In genomic region chr5:174531782-174532191, GRCh38 we compare ENCODE assay signal across 10 cellular contexts.
DNase-seq lines count a peak whose midpoint lies in the region; ATAC-seq, FAIRE-seq and TF ChIP-seq lines count a peak whose summit lies in the region.
"Had no signal": no experiment of that assay in that cellular context is flagged by ENCODE, and none has a peak within 500 bp of the region (broad histone marks: within the 10 kb centered on the region; RNA-seq: fewer than 3 reads in every experiment).

No MANE protein-coding gene starts in this region.

- peak overlapping the region; percentile 34 for H2BK120ac ChIP-seq in H1 (replicated peaks; ENCODE audit: low read depth, low read length)

- no peak overlapping the region for H3K4ac ChIP-seq in H1 (replicated peaks; ENCODE audit: insufficient read length, low read depth, low read length)

- no peak for FAIRE-seq in H1 (lab: Jason Lieb, UNC)

- peak overlapping the region; percentile 71 for H2BK12ac ChIP-seq in H1 (ENCODE audit: low read depth, low read length)

- H3K4me3 ChIP-seq in H1 (ENCODE audit: extremely low read depth in 1 of 4, insufficient read depth in 2 of 4, low read depth in 3 of 4, low read length in 4 of 4), result no peak overlapping the region
- H3K4me3 ChIP-seq: sigmoid colon, transverse colon had no signal

- no peak overlapping the region for H3K27ac ChIP-seq in H1 (ENCODE audit: low read depth, low read length)
- H3K27ac ChIP-seq: sigmoid colon, transverse colon had no signal

- H4K5ac ChIP-seq in H1 (ENCODE audit: insufficient read length, low read depth, low read length), result no peak overlapping the region

- peak overlapping the region; percentile 45 for H4K91ac ChIP-seq in H1 (replicated peaks; ENCODE audit: insufficient read length, low read length)

- H3K36me3 ChIP-seq in H1 (ENCODE audit: control insufficient read depth in 2 of 4, insufficient read depth in 4 of 4, low read length in 3 of 4), result no peaks in the 10 kb centered on the region
- H3K36me3 ChIP-seq: sigmoid colon, transverse colon had no signal

- peaks cover 0 to 7% (median 4%) of the 10 kb centered on the region in 4 experiments; a peak in 4 of 7 replicates for H3K27me3 ChIP-seq in H1 (replicated peaks in 1 of 4; ENCODE audit: control insufficient read depth in 3 of 4, extremely low read depth in 1 of 4, insufficient read depth in 3 of 4, low read length in 3 of 4)
- H3K27me3 ChIP-seq: transverse colon had no signal

- peak overlapping the region; percentile 87; the same call in 1 of the 2 replicates for H2BK20ac ChIP-seq in H1 (ENCODE audit: low read length)

- peak overlapping the region; percentile 47; the same call in 1 of the 2 replicates for H2BK5ac ChIP-seq in H1 (ENCODE audit: low read depth, low read length)

- peak overlapping the region in 1 of 2 experiments; percentile 4; a peak in 2 of 4 replicates for H3K4me2 ChIP-seq in H1 (ENCODE audit: insufficient read depth in 1 of 2, low read depth in 2 of 2, low read length in 2 of 2)

- H4K8ac ChIP-seq in H1 (ENCODE audit: extremely low read depth, insufficient read depth, low read length), result no peak overlapping the region

- DNase-seq in ELF-1 (ENCODE audit: low read depth, low spot score) (peak; percentile 54), NCI-H2227 (lab: John Stamatoyannopoulos, UW; ENCODE audit: unreplicated experiment) (peak; percentile 70), H1 (ENCODE audit: low read depth in 1 of 2, low spot score in 2 of 2) (no peak), retina (peak; percentile 81), cerebellar nuclear complex (lab: John Stamatoyannopoulos, UW) (no peak), middle frontal gyrus (ENCODE audit: extremely low spot score, low spot score) (no peak)
- DNase-seq: activated CD4-positive, alpha-beta T cell treated with anti-CD3 and anti-CD28 coated beads, Interleukin-2, amount 50 U/mL, for 4 hours had no signal

- no peak overlapping the region for H3K14ac ChIP-seq in H1 (ENCODE audit: insufficient read length)

- H3K4me1 ChIP-seq in H1 (replicated peaks in 1 of 4; ENCODE audit: control insufficient read depth in 3 of 4, insufficient read depth in 4 of 4, low read length in 3 of 4), result peaks cover 7 to 12% (median 9%) of the 10 kb centered on the region in 4 experiments; a peak in 4 of 7 replicates

- H2AK5ac ChIP-seq in H1 (ENCODE audit: low read depth, low read length), result peak overlapping the region; percentile 43

- H3K9me3 ChIP-seq in H1 (ENCODE audit: insufficient read depth in 2 of 2, low read depth in 1 of 2, low read length in 1 of 2), result no peaks in the 10 kb centered on the region
- H3K9me3 ChIP-seq: sigmoid colon, transverse colon had no signal

- peak overlapping the region; percentile 78 for H3K18ac ChIP-seq in H1 (ENCODE audit: extremely low read depth, low read length)

- 0 out of 2 replicates have a peak overlapping the region, but pooled peaks have one; percentile 73 for H2BK15ac ChIP-seq in H1 (ENCODE audit: low read length)

- no peak overlapping the region for H2AFZ ChIP-seq in H1 (ENCODE audit: low read length)

- WGBS in H1 (ENCODE audit: extremely low coverage in 1 of 2, insufficient coverage in 1 of 2, insufficient read length in 1 of 2, insufficient replicate concordance in 2 of 2, low coverage in 1 of 2, low lambda C conversion rate in 2 of 2, missing lambda C conversion rate in 1 of 2), 2 experiments, result 84% methylated on average over 7 of the region's 7 CpGs; no CpG with 5 or more reads in 1 of the 2 experiments

- no peak for TF ChIP-seq RAD21 in H1 (IDR thresholded peaks at IDR 0.05 in 1 of 2, conservative IDR thresholded peaks at IDR 0.05 in 1 of 2; ENCODE audit: low read depth in 2 of 2, low read length in 2 of 2)

- H3K79me1 ChIP-seq in H1 (ENCODE audit: low read depth, low read length), result no peaks in the 10 kb centered on the region

- no peak overlapping the region for H3K56ac ChIP-seq in H1 (replicated peaks; ENCODE audit: insufficient read length, low read depth, low read length)

- no peak for TF ChIP-seq EP300 in H1 (IDR thresholded peaks at IDR 0.05; ENCODE audit: borderline replicate concordance in 1 of 2, low read depth in 2 of 2, low read length in 2 of 2)

- no peak for TF ChIP-seq CTCF in H1 (IDR thresholded peaks at IDR 0.05; ENCODE audit: control extremely low read depth in 1 of 3, insufficient read depth in 1 of 3, low read depth in 1 of 3, low read length in 3 of 3)

- H3K9ac ChIP-seq in H1 (replicated peaks in 1 of 4; ENCODE audit: extremely low read depth in 1 of 4, low read depth in 3 of 4, low read length in 3 of 4), result no peak overlapping the region

- CTCF ChIA-PET in H1 (lab: Charles Lee; ENCODE audit: partially characterized antibody), result interaction anchor here (1.3 to 1.7 kb wide), 2 partner anchors 8 to 113 kb away, joined by 4 to 9 read pairs; no protein-coding TSS in a partner anchor

- no peak for ATAC-seq in GM19455 (IDR thresholded peaks at IDR 0.05; ENCODE audit: unreplicated experiment)

- H4K20me1 ChIP-seq in H1 (replicated peaks in 1 of 2; ENCODE audit: control insufficient read depth in 1 of 2, insufficient read depth in 2 of 2, low read length in 2 of 2), result no peaks in the 10 kb centered on the region

- no peaks in the 10 kb centered on the region for H3K79me2 ChIP-seq in H1 (ENCODE audit: control insufficient read depth in 1 of 2, insufficient read depth in 2 of 2, low read length in 2 of 2)

- no peaks in the 10 kb centered on the region; the same call in 1 of the 2 replicates for H3K23me2 ChIP-seq in H1 (ENCODE audit: low read depth, low read length)

- no peak for TF ChIP-seq POLR2A in H1 (IDR thresholded peaks at IDR 0.05; ENCODE audit: control extremely low read depth in 1 of 2, low read depth in 2 of 2, low read length in 2 of 2)

- H3K23ac ChIP-seq in H1 (ENCODE audit: insufficient read length), result no peak overlapping the region

- POLR2A ChIA-PET in H1 (lab: Charles Lee; ENCODE audit: partially characterized antibody), result no interaction called here

TF ChIP-seq in H1, 55 proteins besides CTCF, POLR2A, EP300 and RAD21:
- TF ChIP-seq BRCA1 (IDR thresholded peaks at IDR 0.05; ENCODE audit: low read depth, low read length) (no peak), SUZ12 (IDR thresholded peaks at IDR 0.05; ENCODE audit: low read length) (no peak), RNF2 (IDR thresholded peaks at IDR 0.05; ENCODE audit: borderline replicate concordance, low read depth, low read length, missing control alignments, poor library complexity, severe bottlenecking) (no peak), HDAC6 (IDR thresholded peaks at IDR 0.05; ENCODE audit: low read depth, low read length) (no peak)

Comparison
In these comparisons a context has a peak if more than half of its experiments do, and no peak if none do; other contexts are left out.
1. DNase-seq: peak in ELF-1 (single experiment), NCI-H2227 (single experiment) and retina (single experiment); none in H1 (0 of 2), cerebellar nuclear complex (0 of 2) and middle frontal gyrus (single experiment).